In the genomic region with DNA sequence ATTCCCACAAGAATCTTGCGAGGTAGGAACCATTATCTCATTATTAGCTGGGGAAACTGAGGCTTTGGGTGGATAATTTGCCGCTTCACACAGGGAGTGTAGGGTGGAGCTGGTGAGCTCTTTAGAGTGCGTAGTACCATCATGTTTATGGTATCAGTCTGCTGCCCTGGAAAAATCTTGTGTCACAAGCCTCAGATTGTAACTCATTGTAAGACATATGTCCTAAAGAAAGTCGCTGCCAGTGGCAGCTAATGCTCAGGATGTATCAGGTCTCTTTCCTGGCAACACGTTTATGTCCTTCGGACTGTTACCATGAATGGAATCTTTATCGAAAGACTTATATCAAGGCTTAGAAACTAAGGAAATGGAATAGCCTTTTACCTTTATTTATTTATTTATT, we compare ENCODE assay signal across 1 cellular context.
TF ChIP-seq lines count a peak whose summit lies in the region.

No MANE protein-coding gene starts in this region.

TF ChIP-seq in H1, 55 proteins besides CTCF, POLR2A, EP300 and RAD21:
- TF ChIP-seq POU5F1 (IDR thresholded peaks at IDR 0.05; ENCODE audit: low read depth, low read length): no peak
- TF ChIP-seq TCF12 (IDR thresholded peaks at IDR 0.05; ENCODE audit: low read depth, low read length): no peak
- TF ChIP-seq RNF2 (IDR thresholded peaks at IDR 0.05; ENCODE audit: borderline replicate concordance, low read depth, low read length, missing control alignments, poor library complexity, severe bottlenecking): no peak
- TF ChIP-seq FOSL1 (IDR thresholded peaks at IDR 0.05; ENCODE audit: insufficient read depth, low read depth, low read length): no peak
- TF ChIP-seq CHD2 (IDR thresholded peaks at IDR 0.05; ENCODE audit: low read length): no peak
- TF ChIP-seq KDM5A (IDR thresholded peaks at IDR 0.05; ENCODE audit: low read length): no peak
- no peak for TF ChIP-seq SUZ12 (IDR thresholded peaks at IDR 0.05; ENCODE audit: low read length)
- TF ChIP-seq SP2 (IDR thresholded peaks at IDR 0.05; ENCODE audit: low read length): no peak
- TF ChIP-seq CREB1 (IDR thresholded peaks at IDR 0.05): no peak
- no peak for TF ChIP-seq SIN3A (conservative IDR thresholded peaks at IDR 0.05 in 1 of 2, IDR thresholded peaks at IDR 0.05 in 1 of 2; ENCODE audit: low read depth in 1 of 2, low read length in 2 of 2)
- no peak for TF ChIP-seq POLR2AphosphoS5 (IDR thresholded peaks at IDR 0.05; ENCODE audit: low read depth, low read length)
- TF ChIP-seq BACH1 (IDR thresholded peaks at IDR 0.05; ENCODE audit: low read length): no peak
- no peak for TF ChIP-seq EGR1 (IDR thresholded peaks at IDR 0.05; ENCODE audit: borderline replicate concordance, low read depth, low read length)
- no peak for TF ChIP-seq SAP30 (IDR thresholded peaks at IDR 0.05; ENCODE audit: insufficient read depth, insufficient replicate concordance, low read length)
- TF ChIP-seq BCL11A (IDR thresholded peaks at IDR 0.05; ENCODE audit: low read depth in 2 of 2, low read length in 2 of 2): no peak
